In genomic region chr2:231411871-231412615, GRCh38 we compare ENCODE assay signal across 1 cellular context.
TF ChIP-seq lines count a peak whose summit lies in the region.

No MANE protein-coding gene starts in this region.

TF ChIP-seq in HepG2, 621 proteins besides CTCF, POLR2A, EP300 and RAD21 (continued from another document):
- TF ChIP-seq HNF4A (CRISPR knock-in tag; IDR thresholded peaks at IDR 0.05) (0 out of 2 replicates have a peak, but pooled peaks have one; percentile 8), ZNF207 (IDR thresholded peaks at IDR 0.05; ENCODE audit: borderline replicate concordance) (no peak), CENPT (CRISPR knock-in tag; IDR thresholded peaks at IDR 0.05; ENCODE audit: low read depth) (no peak), LCORL (IDR thresholded peaks at IDR 0.05) (no peak), LCORL (CRISPR knock-in tag; IDR thresholded peaks at IDR 0.05) (peak; percentile 84), NFKB2 (CRISPR knock-in tag; IDR thresholded peaks at IDR 0.05; ENCODE audit: borderline replicate concordance) (peak; percentile 73; the same call in 1 of the 2 replicates), RBFOX2 (IDR thresholded peaks at IDR 0.05; ENCODE audit: low read depth, low read length) (peak; percentile 57), MTF1 (CRISPR knock-in tag; IDR thresholded peaks at IDR 0.05) (no peak), MTA1 (CRISPR knock-in tag; IDR thresholded peaks at IDR 0.05; ENCODE audit: borderline replicate concordance) (peak; percentile 50; the same call in 1 of the 2 replicates), PREB (CRISPR knock-in tag; IDR thresholded peaks at IDR 0.05) (no peak), RFXANK (CRISPR knock-in tag; IDR thresholded peaks at IDR 0.05) (no peak), PAF1 (CRISPR knock-in tag; IDR thresholded peaks at IDR 0.05) (no peak), TGIF2 (CRISPR knock-in tag; IDR thresholded peaks at IDR 0.05) (peak; percentile 52; the same call in 1 of the 2 replicates), SMARCC2 (IDR thresholded peaks at IDR 0.05) (no peak), SMAD1 (CRISPR knock-in tag; IDR thresholded peaks at IDR 0.05; ENCODE audit: borderline replicate concordance, low read depth) (0 out of 2 replicates have a peak, but pooled peaks have one; percentile 85), FOSL2 (CRISPR knock-in tag; IDR thresholded peaks at IDR 0.05) (no peak; the same call in 1 of the 2 replicates), ZFP1 (CRISPR knock-in tag; IDR thresholded peaks at IDR 0.05) (no peak), NR2F1 (CRISPR knock-in tag; IDR thresholded peaks at IDR 0.05) (no peak), ZNF333 (CRISPR knock-in tag; IDR thresholded peaks at IDR 0.05; ENCODE audit: borderline replicate concordance) (0 out of 2 replicates have a peak, but pooled peaks have one; percentile 4), ZSCAN30 (CRISPR knock-in tag; IDR thresholded peaks at IDR 0.05) (no peak), ZNF224 (CRISPR knock-in tag; IDR thresholded peaks at IDR 0.05) (0 out of 2 replicates have a peak, but pooled peaks have one; percentile 42), ZNF549 (CRISPR knock-in tag; IDR thresholded peaks at IDR 0.05) (no peak), ZNF567 (CRISPR knock-in tag; IDR thresholded peaks at IDR 0.05; ENCODE audit: borderline replicate concordance) (peak; percentile 95), HOXA9 (CRISPR knock-in tag; IDR thresholded peaks at IDR 0.05; ENCODE audit: borderline replicate concordance) (no peak), RXRB (CRISPR knock-in tag; IDR thresholded peaks at IDR 0.05; ENCODE audit: borderline replicate concordance) (no peak), ZNF138 (CRISPR knock-in tag; IDR thresholded peaks at IDR 0.05; ENCODE audit: low read depth) (no peak), MYPOP (CRISPR knock-in tag; IDR thresholded peaks at IDR 0.05) (peak; percentile 24; the same call in 1 of the 2 replicates), FUBP1 (CRISPR knock-in tag; IDR thresholded peaks at IDR 0.05; ENCODE audit: borderline replicate concordance) (0 out of 2 replicates have a peak, but pooled peaks have one; percentile 15), ZNF30 (CRISPR knock-in tag; IDR thresholded peaks at IDR 0.05) (no peak), ZNF589 (CRISPR knock-in tag; conservative IDR thresholded peaks at IDR 0.05) (no peak), ZNF468 (CRISPR knock-in tag; IDR thresholded peaks at IDR 0.05) (no peak), EHMT2 (IDR thresholded peaks at IDR 0.05; ENCODE audit: borderline replicate concordance, low read depth, low read length) (no peak), ZNF652 (CRISPR knock-in tag; IDR thresholded peaks at IDR 0.05; ENCODE audit: borderline replicate concordance, low read depth) (no peak), PHF21A (CRISPR knock-in tag; IDR thresholded peaks at IDR 0.05) (peak; percentile 80), SOX5 (CRISPR knock-in tag; IDR thresholded peaks at IDR 0.05; ENCODE audit: borderline replicate concordance) (no peak), THAP8 (CRISPR knock-in tag; IDR thresholded peaks at IDR 0.05; ENCODE audit: borderline replicate concordance) (no peak), WIZ (CRISPR knock-in tag; IDR thresholded peaks at IDR 0.05) (no peak), ZNF570 (CRISPR knock-in tag; IDR thresholded peaks at IDR 0.05; ENCODE audit: borderline replicate concordance) (no peak)
- TF ChIP-seq, protein P1, sequence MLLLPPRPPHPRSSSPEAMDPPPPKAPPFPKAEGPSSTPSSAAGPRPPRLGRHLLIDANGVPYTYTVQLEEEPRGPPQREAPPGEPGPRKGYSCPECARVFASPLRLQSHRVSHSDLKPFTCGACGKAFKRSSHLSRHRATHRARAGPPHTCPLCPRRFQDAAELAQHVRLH (CRISPR knock-in tag; IDR thresholded peaks at IDR 0.05; ENCODE audit: borderline replicate concordance, low read depth): peak; percentile 67; the same call in 1 of the 2 replicates
- TF ChIP-seq, protein P2, sequence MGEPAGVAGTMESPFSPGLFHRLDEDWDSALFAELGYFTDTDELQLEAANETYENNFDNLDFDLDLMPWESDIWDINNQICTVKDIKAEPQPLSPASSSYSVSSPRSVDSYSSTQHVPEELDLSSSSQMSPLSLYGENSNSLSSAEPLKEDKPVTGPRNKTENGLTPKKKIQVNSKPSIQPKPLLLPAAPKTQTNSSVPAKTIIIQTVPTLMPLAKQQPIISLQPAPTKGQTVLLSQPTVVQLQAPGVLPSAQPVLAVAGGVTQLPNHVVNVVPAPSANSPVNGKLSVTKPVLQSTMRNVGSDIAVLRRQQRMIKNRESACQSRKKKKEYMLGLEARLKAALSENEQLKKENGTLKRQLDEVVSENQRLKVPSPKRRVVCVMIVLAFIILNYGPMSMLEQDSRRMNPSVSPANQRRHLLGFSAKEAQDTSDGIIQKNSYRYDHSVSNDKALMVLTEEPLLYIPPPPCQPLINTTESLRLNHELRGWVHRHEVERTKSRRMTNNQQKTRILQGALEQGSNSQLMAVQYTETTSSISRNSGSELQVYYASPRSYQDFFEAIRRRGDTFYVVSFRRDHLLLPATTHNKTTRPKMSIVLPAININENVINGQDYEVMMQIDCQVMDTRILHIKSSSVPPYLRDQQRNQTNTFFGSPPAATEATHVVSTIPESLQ (CRISPR knock-in tag; conservative IDR thresholded peaks at IDR 0.05): no peak
- TF ChIP-seq, protein P3, sequence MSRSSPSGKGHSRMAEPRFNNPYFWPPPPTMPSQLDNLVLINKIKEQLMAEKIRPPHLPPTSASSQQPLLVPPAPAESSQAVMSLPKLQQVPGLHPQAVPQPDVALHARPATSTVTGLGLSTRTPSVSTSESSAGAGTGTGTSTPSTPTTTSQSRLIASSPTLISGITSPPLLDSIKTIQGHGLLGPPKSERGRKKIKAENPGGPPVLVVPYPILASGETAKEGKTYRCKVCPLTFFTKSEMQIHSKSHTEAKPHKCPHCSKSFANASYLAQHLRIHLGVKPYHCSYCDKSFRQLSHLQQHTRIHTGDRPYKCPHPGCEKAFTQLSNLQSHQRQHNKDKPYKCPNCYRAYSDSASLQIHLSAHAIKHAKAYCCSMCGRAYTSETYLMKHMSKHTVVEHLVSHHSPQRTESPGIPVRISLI (CRISPR knock-in tag; IDR thresholded peaks at IDR 0.05; ENCODE audit: borderline replicate concordance): no peak
- TF ChIP-seq, protein P4, sequence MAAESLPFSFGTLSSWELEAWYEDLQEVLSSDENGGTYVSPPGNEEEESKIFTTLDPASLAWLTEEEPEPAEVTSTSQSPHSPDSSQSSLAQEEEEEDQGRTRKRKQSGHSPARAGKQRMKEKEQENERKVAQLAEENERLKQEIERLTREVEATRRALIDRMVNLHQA (CRISPR knock-in tag; IDR thresholded peaks at IDR 0.05): no peak
